17 cellular contexts compared by ENCODE assay signal in the genomic region with DNA sequence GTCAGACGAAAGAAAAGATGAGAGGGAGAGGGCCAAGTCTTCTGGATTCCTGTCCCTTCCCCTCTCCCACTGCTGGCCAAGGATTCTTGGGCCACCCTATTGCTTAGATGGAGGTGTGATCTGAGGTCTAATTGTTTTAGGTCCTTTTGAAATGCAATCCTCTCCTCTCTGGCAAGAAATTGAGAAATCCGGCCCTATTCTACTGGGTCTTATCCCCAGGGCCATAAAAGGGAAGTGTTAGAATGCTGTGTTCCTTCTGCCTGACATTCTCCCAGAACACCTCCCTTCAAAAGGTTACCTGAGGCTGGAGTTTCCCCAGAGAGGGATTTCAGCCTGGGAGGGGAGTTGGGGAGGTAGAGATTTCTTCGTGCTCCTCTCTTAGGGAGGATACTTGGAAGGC. TPM values are rescaled to one million over a fixed set of nuclear protein-coding genes. Genes with fewer than 3 reads are reported as not detected.
"Had no signal": no experiment of that assay in that cellular context is flagged by ENCODE, and none has a peak within 500 bp of the region (broad histone marks: within the 10 kb centered on the region; RNA-seq: fewer than 3 reads in every experiment).

No MANE protein-coding gene starts in this region.

- H3K9me3 Mint-ChIP-seq: activated B cell treated with CpG ODN at 0.5 μM for 24 hours; activated naive CD8-positive, alpha-beta T cell treated with anti-CD3 and anti-CD28 coated beads, Interleukin-2, amount 10 ng/mL, durations not matched to agents 7 days and 5 days had no signal

- H3K27ac ChIP-seq: brain microvascular endothelial cell, heart right ventricle, skin epidermis, uterus had no signal

- H3K4me3 ChIP-seq: heart right ventricle, lung, skin epidermis, tibial nerve, uterus had no signal

- H3K36me3 Mint-ChIP-seq: activated naive CD8-positive, alpha-beta T cell treated with anti-CD3 and anti-CD28 coated beads, Interleukin-2, amount 10 ng/mL, durations not matched to agents 7 days and 5 days had no signal

- H3K27ac Mint-ChIP-seq: activated B cell treated with CpG ODN at 0.5 μM for 24 hours; activated naive CD8-positive, alpha-beta T cell treated with anti-CD3 and anti-CD28 coated beads, Interleukin-2, amount 10 ng/mL, durations not matched to agents 7 days and 5 days had no signal

- H3K4me1 ChIP-seq: uterus had no signal

- H3K9me3 ChIP-seq: heart right ventricle, tibial nerve, uterus had no signal

- DNase-seq: activated B cell treated with CpG ODN at 0.5 μM for 24 hours; activated CD4-positive, alpha-beta T cell treated with anti-CD3 and anti-CD28 coated beads for 48 hours; activated gamma-delta T cell treated with Interleukin-2 at 50 U/mL for 16 hours; activated naive CD8-positive, alpha-beta T cell treated with anti-CD3 and anti-CD28 coated beads, Interleukin-2, amount 10 ng/mL, durations not matched to agents 7 days and 5 days; brain microvascular endothelial cell; cerebellar nuclear complex; effector memory CD4-positive, alpha-beta T cell; foreskin melanocyte; heart right ventricle; left cardiac atrium; retina; stimulated activated CD4-positive, alpha-beta T cell treated with anti-CD3 and anti-CD28 coated beads, Interleukin-4, amount 100 ng/mL, for 24 hours; stimulated activated naive CD4-positive, alpha-beta T cell; uterus had no signal

- H3K27me3 ChIP-seq: brain microvascular endothelial cell, uterus had no signal

- H3K36me3 ChIP-seq: brain microvascular endothelial cell, heart right ventricle, tibial nerve, uterus had no signal

- H3K4me3 Mint-ChIP-seq: activated B cell treated with CpG ODN at 0.5 μM for 24 hours; activated naive CD8-positive, alpha-beta T cell treated with anti-CD3 and anti-CD28 coated beads, Interleukin-2, amount 10 ng/mL, durations not matched to agents 7 days and 5 days had no signal

RNA-seq across cellular contexts. Expression of a gene that starts 4.4 kb away (rescaled TPM):
- total RNA-seq: activated naive CD8-positive, alpha-beta T cell treated with anti-CD3 and anti-CD28 coated beads, Interleukin-2, amount 10 ng/mL, durations not matched to agents 7 days and 5 days had no signal
